19 cellular contexts compared by ENCODE assay signal in genomic region chr12:28104893-28105864, GRCh38.
"Had no signal": no experiment of that assay in that cellular context is flagged by ENCODE, and none has a peak within 500 bp of the region (broad histone marks: within the 10 kb centered on the region; RNA-seq: fewer than 3 reads in every experiment).

No MANE protein-coding gene starts in this region.

- H3K27me3 ChIP-seq: cardiac muscle cell, esophagus muscularis mucosa, left lung, tibial artery had no signal

- H3K4me3 ChIP-seq: cardiac muscle cell, esophagus muscularis mucosa, left lung, tibial artery had no signal

- H3K9me3 Mint-ChIP-seq: activated T-cell treated with anti-CD3 and anti-CD28 coated beads, Interleukin-2, amount 50 U/mL, for 72 hours had no signal

- H3K27ac ChIP-seq: cardiac muscle cell, esophagus muscularis mucosa, left lung, tibial artery, WERI-Rb-1 had no signal

- H3K9me3 ChIP-seq: esophagus muscularis mucosa, left lung, tibial artery had no signal

- H3K36me3 ChIP-seq: cardiac muscle cell, esophagus muscularis mucosa, left lung, tibial artery, WERI-Rb-1 had no signal

- H3K27ac Mint-ChIP-seq: activated T-cell treated with anti-CD3 and anti-CD28 coated beads, Interleukin-2, amount 50 U/mL, for 72 hours had no signal

- H3K4me3 Mint-ChIP-seq: activated T-cell treated with anti-CD3 and anti-CD28 coated beads, Interleukin-2, amount 50 U/mL, for 72 hours had no signal

- DNase-seq: activated CD4-positive, alpha-beta T cell treated with anti-CD3 and anti-CD28 coated beads for 1 hour; activated CD8-positive, alpha-beta memory T cell treated with anti-CD3 and anti-CD28 coated beads for 24 hours; activated CD8-positive, alpha-beta memory T cell treated with anti-CD3 and anti-CD28 coated beads, Interleukin-2, amount 50 U/mL, for 48 hours; activated effector memory CD4-positive, alpha-beta T cell treated with anti-CD3 and anti-CD28 coated beads, Interleukin-2, amount 50 U/mL, for 16 hours; activated naive CD4-positive, alpha-beta T cell treated with anti-CD3 and anti-CD28 coated beads, Interleukin-2, amount 50 U/mL, for 16 hours; activated T-cell treated with anti-CD3 and anti-CD28 coated beads, Interleukin-2, amount 50 U/mL, for 72 hours; dermis blood vessel endothelial cell; effector memory CD4-positive, alpha-beta T cell; kidney; left lung; occipital lobe; stimulated activated CD4-positive, alpha-beta T cell treated with anti-CD3 and anti-CD28 coated beads, Interleukin-12 subunit alpha, Interleukin-12 subunit beta, amount 100 ng/mL, for 4 hours; stimulated activated CD4-positive, alpha-beta T cell treated with anti-CD3 and anti-CD28 coated beads, Interleukin-1b, Interleukin-23, amount 100 ng/mL, for 48 hours; stimulated activated CD8-positive, alpha-beta memory T cell treated with anti-CD3 and anti-CD28 coated beads, Interleukin-4, amount 100 ng/mL, for 48 hours; stimulated activated naive CD4-positive, alpha-beta T cell; tibial artery; WERI-Rb-1 had no signal

- H3K4me1 ChIP-seq: esophagus muscularis mucosa, left lung, tibial artery had no signal
